8 cellular contexts compared by ENCODE assay signal in the genomic region with DNA sequence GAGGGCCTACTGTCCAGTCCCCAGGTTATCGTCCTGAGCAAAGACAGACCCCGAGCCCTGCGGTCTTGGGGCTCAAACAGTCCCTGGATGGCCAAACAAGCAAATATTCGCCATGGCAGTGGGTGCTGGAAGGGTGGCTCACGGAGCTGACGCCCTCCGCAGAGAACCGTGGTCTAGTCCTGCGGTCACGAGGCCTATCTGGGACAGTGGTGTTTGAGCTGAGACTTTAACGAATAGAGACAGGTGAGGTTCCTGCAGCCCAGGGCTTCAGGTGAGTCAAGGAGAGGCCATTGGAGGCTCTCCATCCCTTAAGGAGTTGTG. TPM values are rescaled to one million over a fixed set of nuclear protein-coding genes. Genes with fewer than 3 reads are reported as not detected.
DNase-seq lines count a peak whose midpoint lies in the region; ATAC-seq and TF ChIP-seq lines count a peak whose summit lies in the region.

No MANE protein-coding gene starts in this region.

- H3K27ac Mint-ChIP-seq in T-helper 17 cell: peak overlapping the region; percentile 79

- no peaks in the 10 kb centered on the region for H3K27me3 Mint-ChIP-seq in T-helper 17 cell

- H3K4me3 ChIP-seq in H7 (ENCODE audit: insufficient read depth, low read depth, low read length) (peak overlapping the region; percentile 75), fibroblast of the aortic adventitia (ENCODE audit: low read depth, low read length) (peak overlapping the region; percentile 83), psoas muscle (peak overlapping the region; percentile 97)

- H3K4me1 ChIP-seq in psoas muscle: peaks cover 21% of the 10 kb centered on the region

- H3K27me3 ChIP-seq in H7 (ENCODE audit: control insufficient read depth, insufficient read depth, low read length) (no peaks in the 10 kb centered on the region), psoas muscle (ENCODE audit: insufficient read depth in 3 of 3, low read length in 2 of 3) (no peaks in the 10 kb centered on the region)

- H3K36me3 ChIP-seq in H7 (replicated peaks; ENCODE audit: control insufficient read depth, insufficient read depth, low read length) (no peaks in the 10 kb centered on the region), psoas muscle (ENCODE audit: insufficient read depth in 1 of 2, low read depth in 1 of 2) (no peaks in the 10 kb centered on the region)

- WGBS in psoas muscle, 3 donors: 11 to 16% (median 12%) methylated on average over 11 of the region's 11 CpGs

- DNase-seq in H7 (no peak), T-helper 17 cell (no peak), fibroblast of the aortic adventitia (ENCODE audit: low read depth) (no peak), psoas muscle (no peak), GM19238 (ENCODE audit: insufficient read length, low spot score) (no peak), EL (no peak), T1000 (lab: John Stamatoyannopoulos, UW) (no peak)

- intact Hi-C loops in psoas muscle (cut with DNase I): loop anchor here in 1 of 2 donors (5.0 kb wide), 1 partner anchor 147 kb away; no protein-coding TSS in a partner anchor

- TF ChIP-seq CTCF in fibroblast of the aortic adventitia (IDR thresholded peaks at IDR 0.05; ENCODE audit: insufficient read depth, low read length) (no peak), psoas muscle (IDR thresholded peaks at IDR 0.05) (no peak)

- H3K9me3 ChIP-seq in T-helper 17 cell (ENCODE audit: control insufficient read depth, low read length, poor library complexity, severe bottlenecking) (no peaks in the 10 kb centered on the region), psoas muscle (no peaks in the 10 kb centered on the region)

- H3K4me1 Mint-ChIP-seq in T-helper 17 cell: peaks cover 26% of the 10 kb centered on the region

- H3K27ac ChIP-seq in psoas muscle: peak overlapping the region; percentile 98

- ATAC-seq in T-helper 17 cell: peak; percentile 6
- ATAC-seq in psoas muscle: peak; percentile 27 to 50 (median 38)
- ATAC-seq in HG02759 (IDR thresholded peaks at IDR 0.05; ENCODE audit: unreplicated experiment): no peak

- peak overlapping the region; percentile 86 for H3K4me3 Mint-ChIP-seq in T-helper 17 cell

- peaks cover 5% of the 10 kb centered on the region for H3K36me3 Mint-ChIP-seq in T-helper 17 cell (ENCODE audit: low read depth)

RNA-seq across cellular contexts. Expression of a gene that starts 0.4 kb away (rescaled TPM):
- 41.4 and 52.7 TPM in 2 replicates for total RNA-seq in H7 (2014; rRNA removed; shearing (Covaris generic))
- total RNA-seq in T-helper 17 cell (10 to 100 TPM; 43.8 to 48.1 TPM), fibroblast of the aortic adventitia (ENCODE audit: low replicate concordance) (37.2 and 73.9 TPM in 2 replicates), psoas muscle (100 to 1,000 TPM in 1 of 4 donors, 10 to 100 TPM in 3; 74.5 to 102 (median 84.9) TPM)
- 10 to 100 TPM; 63.7 to 98.3 (median 90.5) TPM for polyA plus RNA-seq in psoas muscle
